ENCODE assay signal across 10 cellular contexts in genomic region chr5:150641826-150642566, GRCh38. TPM values are rescaled to one million over a fixed set of nuclear protein-coding genes. Genes with fewer than 3 reads are reported as not detected.
A peak's percentile ranks its signal among the peaks of the same experiment; 100 is the strongest.
DNase-seq lines count a peak whose midpoint lies in the region; ATAC-seq and TF ChIP-seq lines count a peak whose summit lies in the region.
"Had no signal": no experiment of that assay in that cellular context is flagged by ENCODE, and none has a peak within 500 bp of the region (broad histone marks: within the 10 kb centered on the region; RNA-seq: fewer than 3 reads in every experiment).

No MANE protein-coding gene starts in this region.

- peak overlapping the region; percentile 82 for H3K4me2 ChIP-seq in PC-3 (ENCODE audit: low read length)

- H3K4me1 ChIP-seq in PC-3 (ENCODE audit: insufficient read depth, low read length) (peaks cover 80% of the 10 kb centered on the region), mucosa of rectum (ENCODE audit: control insufficient read depth in 2 of 2, insufficient read depth in 2 of 2, low read length in 2 of 2) (peaks cover 17 to 23% of the 10 kb centered on the region in 2 donors), thyroid gland (peaks cover 48 to 83% of the 10 kb centered on the region in 2 donors)

- TF ChIP-seq CTCF in PC-3 (conservative IDR thresholded peaks at IDR 0.05; ENCODE audit: low read depth, low read length) (no peak), coronary artery (IDR thresholded peaks at IDR 0.05) (no peak), thyroid gland (IDR thresholded peaks at IDR 0.05) (no peak)

- H2AFZ ChIP-seq in PC-3 (ENCODE audit: low read length), result no peak overlapping the region

- 88 to 90% methylated on average over 4 to 5 of the region's 5 CpGs for WGBS in thyroid gland, 2 donors

- intact Hi-C loops in PC-3 (cut with micrococcal nuclease) (no loop called here), thyroid gland (cut with DNase I) (no loop called here)

- H3K4me3 ChIP-seq in PC-3 (ENCODE audit: low read length), result peak overlapping the region; percentile 64
- H3K4me3 ChIP-seq in coronary artery, result peak overlapping the region; percentile 58
- H3K4me3 ChIP-seq in mucosa of rectum (ENCODE audit: low read length in 2 of 2), result no peak overlapping the region
- H3K4me3 ChIP-seq in thyroid gland (replicated peaks in 1 of 3), result no peak overlapping the region

- POLR2A ChIA-PET in PC-3 (lab: Charles Lee; ENCODE audit: unreplicated experiment), result interaction anchor here (1.0 kb wide), 1 partner anchor 10 kb away, joined by 4 read pairs; no protein-coding TSS in a partner anchor

- no peak for TF ChIP-seq POLR2A in thyroid gland (IDR thresholded peaks at IDR 0.05)

- H3K9me2 ChIP-seq in PC-3 (replicated peaks; ENCODE audit: low read length), result no peaks in the 10 kb centered on the region

- H3F3A ChIP-seq in PC-3 (ENCODE audit: low read length, unreplicated experiment), result peaks cover 8% of the 10 kb centered on the region

- H3K27ac ChIP-seq in PC-3 (ENCODE audit: low read length), result peak overlapping the region; percentile 92
- peak overlapping the region; percentile 96 to 99 for H3K27ac ChIP-seq in coronary artery
- H3K27ac ChIP-seq in mucosa of rectum (ENCODE audit: low read depth in 2 of 2, low read length in 2 of 2), result peak overlapping the region; percentile 49 to 58
- H3K27ac ChIP-seq in thyroid gland, result peak overlapping the region in 2 of 3 donors; percentile 78 to 87

- ATAC-seq in PC-3, result no peak
- no peak for ATAC-seq in HG03469 (IDR thresholded peaks at IDR 0.05; ENCODE audit: unreplicated experiment)
- no peak for ATAC-seq in GM18517 (IDR thresholded peaks at IDR 0.05; ENCODE audit: unreplicated experiment)

- H3K27me3 ChIP-seq in PC-3 (ENCODE audit: low read length) (no peaks in the 10 kb centered on the region), mucosa of rectum (ENCODE audit: control insufficient read depth in 2 of 2, insufficient read depth in 2 of 2, low read length in 2 of 2) (no peaks in the 10 kb centered on the region), thyroid gland (no peaks in the 10 kb centered on the region)

- H3K36me3 ChIP-seq in PC-3 (ENCODE audit: low read depth, low read length), result no peaks in the 10 kb centered on the region
- no peaks in the 10 kb centered on the region for H3K36me3 ChIP-seq in mucosa of rectum (ENCODE audit: control insufficient read depth in 2 of 2, insufficient read depth in 2 of 2, low read length in 2 of 2)
- H3K36me3 ChIP-seq in thyroid gland, result no peaks in the 10 kb centered on the region

- no TSS peak for BruUV-seq in PC-3 (replicated peaks; lab: Mats Ljungman, UMichigan)

- H3K9ac ChIP-seq in PC-3 (ENCODE audit: low read length) (peak overlapping the region; percentile 56), mucosa of rectum (ENCODE audit: low read depth in 1 of 2, low read length in 2 of 2) (no peak overlapping the region)

- H3K9me3 ChIP-seq in PC-3 (ENCODE audit: low read length), result no peaks in the 10 kb centered on the region
- H3K9me3 ChIP-seq in mucosa of rectum (ENCODE audit: control insufficient read depth in 2 of 2, low read length in 2 of 2), result no peaks in the 10 kb centered on the region
- H3K9me3 ChIP-seq in thyroid gland, result no peaks in the 10 kb centered on the region

- DNase-seq in PC-3, result peak; percentile 30
- no peak for DNase-seq in coronary artery (ENCODE audit: low spot score)
- no peak for DNase-seq in thyroid gland
- DNase-seq in stimulated activated CD4-positive, alpha-beta T cell treated with anti-CD3 and anti-CD28 coated beads, Interleukin-12 subunit alpha, Interleukin-12 subunit beta, amount 100 ng/mL, for 4 hours, result no peak
- DNase-seq in medulla oblongata (ENCODE audit: extremely low spot score), result no peak
- DNase-seq: activated gamma-delta T cell, NCI-H1417 treated with DMSO at 0.1 percent for 48 hours had no signal

- peaks cover 46% of the 10 kb centered on the region for H3K79me2 ChIP-seq in PC-3 (ENCODE audit: low read length)

- CTCF ChIA-PET in PC-3 (lab: Charles Lee), result interaction anchor here (1.0 kb wide), 1 partner anchor 11 kb away, joined by 5 read pairs; no protein-coding TSS in a partner anchor

- no peaks in the 10 kb centered on the region for H4K20me1 ChIP-seq in PC-3 (ENCODE audit: low read length)

RNA-seq across cellular contexts. Expression of gene SYNPO, which starts 1.5 kb away (rescaled TPM):
- total RNA-seq in PC-3 (2014; rRNA removed) (5.3 and 8.4 TPM in 2 replicates), thyroid gland (10 to 100 TPM in 3 of 4 donors, 1 to 10 TPM in 1; 8.8 to 19.3 (median 14.1) TPM)

RNA-seq across cellular contexts. Expression of gene MYOZ3, which starts 19.1 kb away (rescaled TPM):
- not detected in 2 replicates for total RNA-seq in PC-3 (2014; rRNA removed)
- total RNA-seq in thyroid gland, result under 1 TPM in 3 of 4 donors, not detected in 1; 0.11 to 0.29 (median 0.13) TPM

RNA-seq across cellular contexts. Expression of gene RBM22, which starts 58.9 kb away (rescaled TPM):
- total RNA-seq in PC-3 (2014; rRNA removed), result 27.3 and 31.6 TPM in 2 replicates
- total RNA-seq in thyroid gland, result 10 to 100 TPM; 39.1 to 47.2 (median 42.9) TPM

Comparison
In these comparisons a context has a peak if more than half of its experiments do, and no peak if none do; other contexts are left out.
1. H3K4me3 ChIP-seq: peak in PC-3 (single experiment) and coronary artery (single experiment); none in mucosa of rectum (0 of 2) and thyroid gland (0 of 3).
2. Peak in every context shown above with its lines, with median percentiles within 50 percentile points of each other: H3K27ac ChIP-seq.